In genomic region chr14:103118663-103119404, GRCh38 we compare ENCODE assay signal across 14 cellular contexts. TPM values are rescaled to one million over a fixed set of nuclear protein-coding genes. Genes with fewer than 3 reads are reported as not detected.
A peak's percentile ranks its signal among the peaks of the same experiment; 100 is the strongest.
DNase-seq lines count a peak whose midpoint lies in the region; ATAC-seq, FAIRE-seq and TF ChIP-seq lines count a peak whose summit lies in the region.
"Had no signal": no experiment of that assay in that cellular context is flagged by ENCODE, and none has a peak within 500 bp of the region (broad histone marks: within the 10 kb centered on the region; RNA-seq: fewer than 3 reads in every experiment).

No MANE protein-coding gene starts in this region.

- TF ChIP-seq POLR2A in A549 (IDR thresholded peaks at IDR 0.05; ENCODE audit: low read length) = no peak
- TF ChIP-seq POLR2A in Peyer's patch (IDR thresholded peaks at IDR 0.05) = no peak

- H3K27ac ChIP-seq in A549 (peak overlapping the region; percentile 69 to 98), Peyer's patch (peak overlapping the region; percentile 20 to 71 (median 58)), neutrophil (peak overlapping the region; percentile 97)

- H3K9me3 Mint-ChIP-seq in activated naive CD4-positive, alpha-beta T cell treated with anti-CD3 and anti-CD28 coated beads for 36 hours = no peaks in the 10 kb centered on the region
- H3K9me3 Mint-ChIP-seq in chondrocyte (ENCODE audit: low read depth) = no peaks in the 10 kb centered on the region
- H3K9me3 Mint-ChIP-seq: activated naive CD8-positive, alpha-beta T cell treated with anti-CD3 and anti-CD28 coated beads, Interleukin-2, amount 10 ng/mL, durations not matched to agents 7 days and 5 days had no signal

- no peak for ATAC-seq in A549
- ATAC-seq in Right ventricle myocardium inferior = no peak
- ATAC-seq: activated CD8-positive, alpha-beta T cell treated with anti-CD3 and anti-CD28 coated beads, Interleukin-2, amount 10 ng/mL, durations not matched to agents 7 days and 5 days; SK-N-SH treated with all-trans-retinoic acid at 6 μM for 48 hours had no signal

- H3K27me3 ChIP-seq in Peyer's patch (peaks cover 0 to 12% of the 10 kb centered on the region in 2 donors), neutrophil (no peaks in the 10 kb centered on the region)

- intact Hi-C loops in Right ventricle myocardium inferior (cut with DNase I) = no loop called here
- intact Hi-C loops in activated naive CD4-positive, alpha-beta T cell treated with anti-CD3 and anti-CD28 coated beads for 36 hours (cut with micrococcal nuclease) = no loop called here

- no peak overlapping the region; the same call in 2 of the 3 replicates for H3K4me2 ChIP-seq in A549

- H3K36me3 ChIP-seq in Peyer's patch (no peaks in the 10 kb centered on the region), neutrophil (no peaks in the 10 kb centered on the region)

- H3K4me1 Mint-ChIP-seq in activated naive CD4-positive, alpha-beta T cell treated with anti-CD3 and anti-CD28 coated beads for 36 hours (ENCODE audit: low read depth) = peaks cover 7% of the 10 kb centered on the region
- peaks cover 17% of the 10 kb centered on the region for H3K4me1 Mint-ChIP-seq in chondrocyte (ENCODE audit: low read depth)

- no peak for FAIRE-seq in A549 (lab: Jason Lieb, UNC)
- FAIRE-seq: urothelium cell line had no signal

- CTCF ChIA-PET in A549 (lab: Yijun Ruan, JAX) = interaction anchor here (0.9 to 7.8 kb wide), 7 partner anchors 9 to 174 kb away, joined by 3 to 120 read pairs (median 5); no protein-coding TSS in a partner anchor
- CTCF ChIA-PET in activated naive CD4-positive, alpha-beta T cell treated with anti-CD3 and anti-CD28 coated beads for 36 hours (lab: Charles Lee) = interaction anchor here (0.6 to 2.2 kb wide), 2 partner anchors 13 to 70 kb away, joined by 5 to 15 read pairs; no protein-coding TSS in a partner anchor

- TF ChIP-seq EP300 in A549 (IDR thresholded peaks at IDR 0.05) = no peak

- no peak for TF ChIP-seq RAD21 in A549 (conservative IDR thresholded peaks at IDR 0.05 in 1 of 2, IDR thresholded peaks at IDR 0.05 in 1 of 2)

- 79% methylated on average over 7 of the region's 9 CpGs for WGBS in A549 (ENCODE audit: missing lambda C conversion rate)

- POLR2A ChIA-PET in A549 (lab: Yijun Ruan, JAX) = interaction anchor here (1.4 kb wide), 1 partner anchor 9 kb away, joined by 3 read pairs; no protein-coding TSS in a partner anchor

- TF ChIP-seq CTCF in A549 (IDR thresholded peaks at IDR 0.05) (no peak), Peyer's patch (IDR thresholded peaks at IDR 0.05) (no peak), neutrophil (IDR thresholded peaks at IDR 0.05) (no peak), chondrocyte (IDR thresholded peaks at IDR 0.05) (no peak)

- no peak overlapping the region for H3K27ac Mint-ChIP-seq in activated naive CD4-positive, alpha-beta T cell treated with anti-CD3 and anti-CD28 coated beads for 36 hours
- no peak overlapping the region for H3K27ac Mint-ChIP-seq in chondrocyte (ENCODE audit: unreplicated experiment)
- H3K27ac Mint-ChIP-seq: activated CD8-positive, alpha-beta T cell treated with anti-CD3 and anti-CD28 coated beads, Interleukin-2, amount 10 ng/mL, durations not matched to agents 7 days and 5 days; activated naive CD8-positive, alpha-beta T cell treated with anti-CD3 and anti-CD28 coated beads, Interleukin-2, amount 10 ng/mL, durations not matched to agents 7 days and 5 days had no signal

- no peak overlapping the region for H3K4me3 Mint-ChIP-seq in activated naive CD4-positive, alpha-beta T cell treated with anti-CD3 and anti-CD28 coated beads for 36 hours
- no peak overlapping the region for H3K4me3 Mint-ChIP-seq in chondrocyte (ENCODE audit: unreplicated experiment)
- H3K4me3 Mint-ChIP-seq: activated CD8-positive, alpha-beta T cell treated with anti-CD3 and anti-CD28 coated beads, Interleukin-2, amount 10 ng/mL, durations not matched to agents 7 days and 5 days; activated naive CD8-positive, alpha-beta T cell treated with anti-CD3 and anti-CD28 coated beads, Interleukin-2, amount 10 ng/mL, durations not matched to agents 7 days and 5 days had no signal

- H3K4me3 ChIP-seq in A549 = no peak overlapping the region
- H3K4me3 ChIP-seq in Peyer's patch = no peak overlapping the region
- peak overlapping the region; percentile 38 to 98 for H3K4me3 ChIP-seq in neutrophil (ENCODE audit: low read depth in 1 of 2, low read length in 1 of 2)

- DNase-seq in A549 (ENCODE audit: low read depth in 1 of 2, low spot score in 1 of 2) (no peak), Peyer's patch (peak in 2 of 3 donors; percentile 37 to 77), Right ventricle myocardium inferior (ENCODE audit: missing footprints) (peak; percentile 96), D341Med (ENCODE audit: low spot score) (no peak), NCI-H128 (lab: John Stamatoyannopoulos, UW; ENCODE audit: unreplicated experiment) (no peak), chondrocyte (ENCODE audit: low spot score) (no peak)
- no peak for DNase-seq in activated naive CD4-positive, alpha-beta T cell treated with anti-CD3 and anti-CD28 coated beads for 36 hours
- DNase-seq: activated CD8-positive, alpha-beta T cell treated with anti-CD3 and anti-CD28 coated beads, Interleukin-2, amount 10 ng/mL, durations not matched to agents 7 days and 5 days; activated naive CD8-positive, alpha-beta T cell treated with anti-CD3 and anti-CD28 coated beads, Interleukin-2, amount 10 ng/mL, durations not matched to agents 7 days and 5 days; NCI-H226 had no signal

- H3K36me3 Mint-ChIP-seq in activated naive CD4-positive, alpha-beta T cell treated with anti-CD3 and anti-CD28 coated beads for 36 hours (ENCODE audit: low read depth) = no peaks in the 10 kb centered on the region
- H3K36me3 Mint-ChIP-seq in chondrocyte (ENCODE audit: low read depth) = no peaks in the 10 kb centered on the region
- H3K36me3 Mint-ChIP-seq: activated naive CD8-positive, alpha-beta T cell treated with anti-CD3 and anti-CD28 coated beads, Interleukin-2, amount 10 ng/mL, durations not matched to agents 7 days and 5 days had no signal

- no peaks in the 10 kb centered on the region for H3K9me3 ChIP-seq in A549
- no peaks in the 10 kb centered on the region for H3K9me3 ChIP-seq in Peyer's patch
- no peaks in the 10 kb centered on the region for H3K9me3 ChIP-seq in neutrophil

- H3K4me1 ChIP-seq in A549 (peaks cover 77% of the 10 kb centered on the region), Peyer's patch (peaks cover 0 to 57% (median 15%) of the 10 kb centered on the region in 4 donors), neutrophil (ENCODE audit: control insufficient read depth in 1 of 2, insufficient read depth in 1 of 2, low read depth in 1 of 2, low read length in 1 of 2) (peaks cover 77 to 90% of the 10 kb centered on the region in 2 experiments)

- H3K27me3 Mint-ChIP-seq in activated naive CD4-positive, alpha-beta T cell treated with anti-CD3 and anti-CD28 coated beads for 36 hours (ENCODE audit: low read depth) = peaks cover 17% of the 10 kb centered on the region
- H3K27me3 Mint-ChIP-seq in chondrocyte (ENCODE audit: low read depth) = no peaks in the 10 kb centered on the region

TF ChIP-seq in A549, 52 proteins besides CTCF, POLR2A, EP300 and RAD21:
- TF ChIP-seq NFE2L2 (conservative IDR thresholded peaks at IDR 0.05; ENCODE audit: low read length) (0 out of 2 replicates have a peak, but pooled peaks have one; percentile 14), RCOR1 (IDR thresholded peaks at IDR 0.05; ENCODE audit: low read depth, low read length) (no peak), MAFK (IDR thresholded peaks at IDR 0.05; ENCODE audit: partially characterized antibody) (peak; percentile 10), KDM1A (IDR thresholded peaks at IDR 0.05; ENCODE audit: low read depth) (0 out of 2 replicates have a peak, but pooled peaks have one; percentile 2)
TF ChIP-seq in A549: peak in this region for 3.

RNA-seq across cellular contexts. Expression of gene TNFAIP2, which starts 4.4 kb away (rescaled TPM):
- polyA plus RNA-seq in A549 (2011; rRNA removed) (222 and 249 TPM in 2 replicates), A549 (2017; fragmentation: RNase III; extraction: RNeasy Plus Mini Kit Qiagen cat#74134 plus additional on column Dnase treatment) (254 to 344 TPM (median 332 TPM) in 3 replicates)
- 330 and 432 TPM in 2 replicates for polyA plus RNA-seq in A549 (2012; cell fraction: cytosol; rRNA removed)
- polyA plus RNA-seq in A549 (2012; cell fraction: nucleus; rRNA removed) = 944 and 1,061 TPM in 2 replicates
- polyA minus RNA-seq in A549 (2011; rRNA and poly(A)+ RNA removed) = 229 and 304 TPM in 2 replicates
- total RNA-seq in Peyer's patch (10 to 100 TPM; 10.5 to 94.9 (median 31.1) TPM), Right ventricle myocardium inferior (56.5 TPM), chondrocyte (1.9 to 16.7 TPM (median 13.3 TPM) in 3 replicates)
- total RNA-seq in activated naive CD4-positive, alpha-beta T cell treated with anti-CD3 and anti-CD28 coated beads for 36 hours = under 1 TPM; 0.12 to 0.60 TPM

RNA-seq across cellular contexts. Expression of gene EXOC3L4, which starts 24.3 kb away (rescaled TPM):
- polyA plus RNA-seq in A549 (2011; rRNA removed) (0.94 and 1.5 TPM in 2 replicates), A549 (2017; fragmentation: RNase III; extraction: RNeasy Plus Mini Kit Qiagen cat#74134 plus additional on column Dnase treatment) (4.3 to 4.9 TPM (median 4.7 TPM) in 3 replicates)
- polyA plus RNA-seq in A549 (2012; cell fraction: cytosol; rRNA removed) = 4.3 and 7.2 TPM in 2 replicates
- polyA plus RNA-seq in A549 (2012; cell fraction: nucleus; rRNA removed) = 15.2 and 17.0 TPM in 2 replicates
- polyA minus RNA-seq in A549 (2011; rRNA and poly(A)+ RNA removed) = 1.2 and 2.7 TPM in 2 replicates
- total RNA-seq in Peyer's patch (10 to 100 TPM; 20.6 to 69.5 (median 34.1) TPM), Right ventricle myocardium inferior (1.2 TPM), chondrocyte (not detected in 3 replicates)
- total RNA-seq in activated naive CD4-positive, alpha-beta T cell treated with anti-CD3 and anti-CD28 coated beads for 36 hours = not detected
- total RNA-seq: activated CD8-positive, alpha-beta T cell treated with anti-CD3 and anti-CD28 coated beads, Interleukin-2, amount 10 ng/mL, durations not matched to agents 7 days and 5 days; activated naive CD8-positive, alpha-beta T cell treated with anti-CD3 and anti-CD28 coated beads, Interleukin-2, amount 10 ng/mL, durations not matched to agents 7 days and 5 days had no signal

RNA-seq across cellular contexts. Expression of gene LBHD2, which starts 34.8 kb away (rescaled TPM):
- polyA plus RNA-seq in A549 (2011; rRNA removed) (not detected in 2 replicates), A549 (2017; fragmentation: RNase III; extraction: RNeasy Plus Mini Kit Qiagen cat#74134 plus additional on column Dnase treatment) (not detected in 3 replicates)
- 0.06 and 0.08 TPM in 2 replicates for polyA plus RNA-seq in A549 (2012; cell fraction: cytosol; rRNA removed)
- polyA plus RNA-seq in A549 (2012; cell fraction: nucleus; rRNA removed) = not detected in 2 replicates
- polyA minus RNA-seq in A549 (2011; rRNA and poly(A)+ RNA removed) = not detected in 2 replicates
- total RNA-seq in Peyer's patch (not detected), Right ventricle myocardium inferior (not detected), chondrocyte (not detected in 3 replicates)
- not detected for total RNA-seq in activated naive CD4-positive, alpha-beta T cell treated with anti-CD3 and anti-CD28 coated beads for 36 hours
- total RNA-seq: A172; activated CD8-positive, alpha-beta T cell treated with anti-CD3 and anti-CD28 coated beads, Interleukin-2, amount 10 ng/mL, durations not matched to agents 7 days and 5 days; activated naive CD8-positive, alpha-beta T cell treated with anti-CD3 and anti-CD28 coated beads, Interleukin-2, amount 10 ng/mL, durations not matched to agents 7 days and 5 days had no signal

Comparison
In these comparisons a context has a peak if more than half of its experiments do, and no peak if none do; other contexts are left out.
1. DNase-seq: peak in Peyer's patch (2 of 3) and Right ventricle myocardium inferior (single experiment); none in A549 (0 of 2), activated naive CD4-positive, alpha-beta T cell treated with anti-CD3 and anti-CD28 coated beads for 36 hours (single experiment), D341Med (single experiment), NCI-H128 (single experiment) and chondrocyte (single experiment).
2. H3K4me3 ChIP-seq: peak in neutrophil (2 of 2); none in A549 (single experiment) and Peyer's patch (0 of 4).
3. Peak in every context shown above with its lines, with median percentiles within 50 percentile points of each other: H3K27ac ChIP-seq.